Comparison of ENCODE assay signal across 9 cellular contexts in the genomic region with DNA sequence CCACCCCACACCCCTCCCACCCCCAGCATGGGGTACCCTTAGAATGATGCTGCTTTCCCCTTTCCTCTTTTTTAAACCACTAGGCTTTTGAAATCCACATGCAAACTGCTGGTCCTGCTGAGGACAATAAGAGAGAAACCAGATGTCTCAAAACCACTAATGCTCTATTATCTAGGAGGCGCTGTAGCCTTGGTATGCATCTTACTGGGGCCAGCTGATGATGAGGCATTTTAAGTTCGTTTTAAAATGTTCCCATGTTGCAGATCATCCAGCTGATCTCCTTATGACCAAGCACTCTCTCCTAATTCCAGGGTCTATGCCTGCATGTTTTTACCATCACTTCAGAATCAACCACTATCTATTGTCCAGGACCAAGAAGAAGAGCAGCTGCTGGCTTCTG. TPM values are rescaled to one million over a fixed set of nuclear protein-coding genes. Genes with fewer than 3 reads are reported as not detected.
A peak's percentile ranks its signal among the peaks of the same experiment; 100 is the strongest.
DNase-seq lines count a peak whose midpoint lies in the region; ATAC-seq, FAIRE-seq and TF ChIP-seq lines count a peak whose summit lies in the region.
"Had no signal": no experiment of that assay in that cellular context is flagged by ENCODE, and none has a peak within 500 bp of the region (broad histone marks: within the 10 kb centered on the region; RNA-seq: fewer than 3 reads in every experiment).

No MANE protein-coding gene starts in this region.

- ATAC-seq in RWPE2 (ENCODE audit: low read depth) (no peak), left ventricle myocardium superior (no peak)

- no peak overlapping the region for H3K27ac Mint-ChIP-seq in glutamatergic neuron (ENCODE audit: unreplicated experiment)

- no peaks in the 10 kb centered on the region for H3K36me3 ChIP-seq in A673 (ENCODE audit: insufficient read depth, low read length, poor library complexity, severe bottlenecking)
- H3K36me3 ChIP-seq in RWPE2 (ENCODE audit: low read depth): no peaks in the 10 kb centered on the region
- no peaks in the 10 kb centered on the region for H3K36me3 ChIP-seq in fibroblast of lung (ENCODE audit: control insufficient read depth, insufficient read depth, low read length)

- no peaks in the 10 kb centered on the region for H3K36me3 Mint-ChIP-seq in glutamatergic neuron (ENCODE audit: unreplicated experiment)

- no peak overlapping the region for H3K9ac ChIP-seq in fibroblast of lung (ENCODE audit: insufficient read depth, low read length)

- no peak overlapping the region for H3K4me3 Mint-ChIP-seq in glutamatergic neuron (ENCODE audit: unreplicated experiment)

- H3K4me1 Mint-ChIP-seq in glutamatergic neuron (ENCODE audit: low read depth, unreplicated experiment): peaks cover 7% of the 10 kb centered on the region

- no peak overlapping the region for H2AFZ ChIP-seq in fibroblast of lung (ENCODE audit: low read length)

- H3K27ac ChIP-seq in A673 (ENCODE audit: low read depth, low read length, poor library complexity, severe bottlenecking) (no peak overlapping the region), RWPE2 (ENCODE audit: poor library complexity, severe bottlenecking) (peak overlapping the region; percentile 36), fibroblast of lung (ENCODE audit: insufficient read depth, low read length) (no peak overlapping the region)

- peaks cover 3% of the 10 kb centered on the region for H3K27me3 Mint-ChIP-seq in glutamatergic neuron (ENCODE audit: unreplicated experiment)

- H3K4me3 ChIP-seq in A673 (ENCODE audit: low read depth, low read length, poor library complexity, severe bottlenecking): peak overlapping the region; percentile 61
- H3K4me3 ChIP-seq in RWPE2 (ENCODE audit: severe bottlenecking): no peak overlapping the region
- H3K4me3 ChIP-seq in fibroblast of lung (replicated peaks in 1 of 4; ENCODE audit: control extremely low read depth in 1 of 4, insufficient read depth in 1 of 4, low read depth in 3 of 4, low read length in 4 of 4): no peak overlapping the region

- H3K27me3 ChIP-seq in A673 (replicated peaks; ENCODE audit: insufficient read depth, low read depth, low read length, poor library complexity) (no peaks in the 10 kb centered on the region), RWPE2 (ENCODE audit: insufficient read depth, poor library complexity, severe bottlenecking) (no peaks in the 10 kb centered on the region), fibroblast of lung (ENCODE audit: control insufficient read depth, insufficient read depth, low read length) (no peaks in the 10 kb centered on the region)

- intact Hi-C loops in A673 (cut with micrococcal nuclease; ENCODE audit: unreplicated experiment): no loop called here
- intact Hi-C loops in left ventricle myocardium superior (cut with micrococcal nuclease): no loop called here

- H3K4me2 ChIP-seq in fibroblast of lung (ENCODE audit: extremely low read depth, insufficient read depth, low read length): no peak overlapping the region

- H4K20me1 ChIP-seq in fibroblast of lung (ENCODE audit: control insufficient read depth, extremely low read depth, insufficient read depth, low read length): no peaks in the 10 kb centered on the region

- no TSS peak for BruUV-seq in A673 (replicated peaks; lab: Mats Ljungman, UMichigan)

- DNase-seq in A673 (ENCODE audit: low spot score) (peak; percentile 45), D721Med (ENCODE audit: insufficient read length, low spot score) (no peak), RWPE2 (ENCODE audit: low spot score) (no peak), fibroblast of lung (ENCODE audit: low read depth in 2 of 2) (peak; percentile 22 to 27), glutamatergic neuron (no peak), NCI-H446 (lab: John Stamatoyannopoulos, UW) (no peak), left ventricle myocardium superior (no peak)
- DNase-seq in stimulated activated CD4-positive, alpha-beta T cell treated with anti-CD3 and anti-CD28 coated beads, Interleukin-12 subunit alpha, Interleukin-12 subunit beta, amount 100 ng/mL, for 4 hours: no peak
- DNase-seq: amniotic stem cell had no signal

- H3K79me2 ChIP-seq in fibroblast of lung (ENCODE audit: control insufficient read depth, insufficient read depth, low read length): no peaks in the 10 kb centered on the region

- CTCF ChIA-PET in A673 (lab: Charles Lee): no interaction called here

- no peak for FAIRE-seq in D721Med (lab: Jason Lieb, UNC)

- peaks cover 7% of the 10 kb centered on the region for H3K9me3 Mint-ChIP-seq in glutamatergic neuron (ENCODE audit: unreplicated experiment)

- H3K9me3 ChIP-seq in A673 (ENCODE audit: low read depth, low read length, poor library complexity, severe bottlenecking) (no peaks in the 10 kb centered on the region), RWPE2 (ENCODE audit: severe bottlenecking) (no peaks in the 10 kb centered on the region), fibroblast of lung (ENCODE audit: control insufficient read depth, insufficient read depth, low read depth, low read length) (no peaks in the 10 kb centered on the region)

- POLR2A ChIA-PET in A673 (lab: Charles Lee; ENCODE audit: low non-redundant PET): no interaction called here

- TF ChIP-seq CTCF in A673 (conservative IDR thresholded peaks at IDR 0.05; ENCODE audit: low read depth, low read length) (peak; percentile 49), D721Med (IDR thresholded peaks at IDR 0.05; ENCODE audit: insufficient read depth, missing control alignments) (peak; percentile 42), RWPE2 (IDR thresholded peaks at IDR 0.05; ENCODE audit: poor library complexity, severe bottlenecking) (no peak), fibroblast of lung (conservative IDR thresholded peaks at IDR 0.05 in 1 of 2, IDR thresholded peaks at IDR 0.05 in 1 of 2; ENCODE audit: low read depth in 1 of 2, low read length in 2 of 2) (peak in 1 of 2 donors; percentile 26), glutamatergic neuron (IDR thresholded peaks at IDR 0.05; ENCODE audit: partially characterized antibody, unreplicated experiment) (no peak)

- H3K4me1 ChIP-seq in A673 (ENCODE audit: insufficient read depth, low read length, poor library complexity, severe bottlenecking): peaks cover 6% of the 10 kb centered on the region
- H3K4me1 ChIP-seq in RWPE2 (ENCODE audit: insufficient read depth, poor library complexity, severe bottlenecking): peaks cover 31% of the 10 kb centered on the region
- no peaks in the 10 kb centered on the region for H3K4me1 ChIP-seq in fibroblast of lung (ENCODE audit: control insufficient read depth, extremely low read depth, insufficient read depth, low read length)

RNA-seq across cellular contexts. Expression of gene NME9, which starts 1.3 kb away (rescaled TPM):
- total RNA-seq in A673 (2021) (not detected in 2 replicates), fibroblast of lung (not detected in 2 replicates), glutamatergic neuron (ENCODE audit: unreplicated experiment) (0.47 TPM), left ventricle myocardium superior (0.59 TPM)
- not detected in 2 replicates for polyA plus RNA-seq in fibroblast of lung
- 0.07 and 0.10 TPM in 2 replicates for polyA plus RNA-seq in fibroblast of lung (2012)
- not detected in 2 replicates for polyA minus RNA-seq in fibroblast of lung (ENCODE audit: low replicate concordance)

RNA-seq across cellular contexts. Expression of gene MRAS, which starts 20.0 kb away (rescaled TPM):
- total RNA-seq in A673 (2021) (0.50 and 0.77 TPM in 2 replicates), fibroblast of lung (48.0 and 73.0 TPM in 2 replicates), glutamatergic neuron (ENCODE audit: unreplicated experiment) (41.5 TPM), left ventricle myocardium superior (405 TPM)
- polyA plus RNA-seq in fibroblast of lung: 35.3 and 43.2 TPM in 2 replicates
- 33.0 and 35.1 TPM in 2 replicates for polyA plus RNA-seq in fibroblast of lung (2012)
- polyA minus RNA-seq in fibroblast of lung (ENCODE audit: low replicate concordance): 25.9 and 83.4 TPM in 2 replicates

Comparison
In these comparisons a context has a peak if more than half of its experiments do, and no peak if none do; other contexts are left out.
1. DNase-seq: peak in A673 (single experiment) and fibroblast of lung (2 of 2); none in D721Med (single experiment), RWPE2 (single experiment), glutamatergic neuron (single experiment), NCI-H446 (0 of 2), stimulated activated CD4-positive, alpha-beta T cell treated with anti-CD3 and anti-CD28 coated beads, Interleukin-12 subunit alpha, Interleukin-12 subunit beta, amount 100 ng/mL, for 4 hours (single experiment) and left ventricle myocardium superior (single experiment).
2. CTCF ChIP-seq: peak in A673 (single experiment) and D721Med (single experiment); none in RWPE2 (single experiment) and glutamatergic neuron (single experiment).
3. RNA of gene MRAS, which starts 20.0 kb away (total RNA-seq): 405 TPM in left ventricle myocardium superior (single experiment), 48.0 to 73.0 TPM in fibroblast of lung and 41.5 TPM in glutamatergic neuron (single experiment); 0.50 to 0.77 TPM in A673; every median in the first group is over 10 times any median in the second.